Comparison of ENCODE assay signal across 9 cellular contexts in genomic region chr5:1118231-1118698, GRCh38. TPM values are rescaled to one million over a fixed set of nuclear protein-coding genes. Genes with fewer than 3 reads are reported as not detected.
DNase-seq lines count a peak whose midpoint lies in the region; ATAC-seq and TF ChIP-seq lines count a peak whose summit lies in the region.
"Had no signal": no experiment of that assay in that cellular context is flagged by ENCODE, and none has a peak within 500 bp of the region (broad histone marks: within the 10 kb centered on the region; RNA-seq: fewer than 3 reads in every experiment).

No MANE protein-coding gene starts in this region.

- POLR2A ChIA-PET in PC-3 (lab: Charles Lee; ENCODE audit: unreplicated experiment) = no interaction called here

- H3K27ac ChIP-seq in PC-3 (ENCODE audit: low read length) = peak overlapping the region; percentile 31
- H3K27ac ChIP-seq in sigmoid colon = peak overlapping the region; percentile 7 to 59 (median 27)

- H2AFZ ChIP-seq in PC-3 (ENCODE audit: low read length) = no peak overlapping the region

- H3F3A ChIP-seq in PC-3 (ENCODE audit: low read length, unreplicated experiment) = no peaks in the 10 kb centered on the region

- no TSS peak for BruUV-seq in PC-3 (replicated peaks; lab: Mats Ljungman, UMichigan)

- no peaks in the 10 kb centered on the region for H4K20me1 ChIP-seq in PC-3 (ENCODE audit: low read length)

- peak overlapping the region; percentile 27; the same call in 1 of the 2 replicates for H3K4me2 ChIP-seq in PC-3 (ENCODE audit: low read length)

- no peak for TF ChIP-seq CTCF in PC-3 (conservative IDR thresholded peaks at IDR 0.05; ENCODE audit: low read depth, low read length)
- no peak for TF ChIP-seq CTCF in fibroblast of villous mesenchyme (IDR thresholded peaks at IDR 0.05; ENCODE audit: insufficient read depth, low read depth, low read length)
- no peak for TF ChIP-seq CTCF in sigmoid colon (IDR thresholded peaks at IDR 0.05)

- WGBS in sigmoid colon, 2 donors = 21 to 49% methylated on average over 16 of the region's 16 CpGs

- DNase-seq in LHCN-M2 (ENCODE audit: low read depth) = peak; percentile 69
- peak; percentile 49 for DNase-seq in PC-3
- peak; percentile 66 for DNase-seq in fibroblast of villous mesenchyme (ENCODE audit: low read depth)
- DNase-seq in sigmoid colon = no peak
- no peak for DNase-seq in mesenteric fat pad (ENCODE audit: low spot score)
- DNase-seq in foreskin melanocyte = no peak
- no peak for DNase-seq in iPS-NIHi7 (ENCODE audit: extremely low spot score)
- DNase-seq: stimulated activated CD4-positive, alpha-beta T cell treated with anti-CD3 and anti-CD28 coated beads, Interleukin-4, amount 100 ng/mL, for 1 hour had no signal

- H3K79me2 ChIP-seq in PC-3 (ENCODE audit: low read length) = no peaks in the 10 kb centered on the region

- no peak overlapping the region for H3K9ac ChIP-seq in PC-3 (ENCODE audit: low read length)

- H3K9me3 ChIP-seq in PC-3 (ENCODE audit: low read length) = no peaks in the 10 kb centered on the region
- H3K9me3 ChIP-seq in sigmoid colon = no peaks in the 10 kb centered on the region

- no peaks in the 10 kb centered on the region for H3K36me3 ChIP-seq in PC-3 (ENCODE audit: low read depth, low read length)
- no peaks in the 10 kb centered on the region for H3K36me3 ChIP-seq in sigmoid colon

- intact Hi-C loops in PC-3 (cut with micrococcal nuclease) (no loop called here), sigmoid colon (cut with DNase I) (loop anchor here (10.0 kb wide), 1 partner anchor 113 kb away; the partner anchor contains the start of gene NKD2)

- CTCF ChIA-PET in PC-3 (lab: Charles Lee) = interaction anchor here (0.7 kb wide), 1 partner anchor 69 kb away, joined by 3 read pairs; no protein-coding TSS in a partner anchor

- ATAC-seq in PC-3 (peak; percentile 68), HG02870 (IDR thresholded peaks at IDR 0.05; ENCODE audit: unreplicated experiment) (no peak)

- no peaks in the 10 kb centered on the region for H3K9me2 ChIP-seq in PC-3 (replicated peaks; ENCODE audit: low read length)

- H3K27me3 ChIP-seq in PC-3 (ENCODE audit: low read length) (no peaks in the 10 kb centered on the region), sigmoid colon (no peaks in the 10 kb centered on the region)

- TF ChIP-seq EP300 in sigmoid colon (IDR thresholded peaks at IDR 0.05) = no peak

- H3K4me1 ChIP-seq in PC-3 (ENCODE audit: insufficient read depth, low read length) (peaks cover 28% of the 10 kb centered on the region), sigmoid colon (peaks cover 0 to 19% (median 16%) of the 10 kb centered on the region in 4 donors)

- no peak for TF ChIP-seq POLR2A in sigmoid colon (IDR thresholded peaks at IDR 0.05)

- no peak overlapping the region for H3K4me3 ChIP-seq in PC-3 (ENCODE audit: low read length)
- H3K4me3 ChIP-seq in fibroblast of villous mesenchyme (ENCODE audit: low read depth, low read length) = no peak overlapping the region
- H3K4me3 ChIP-seq in sigmoid colon = no peak overlapping the region

RNA-seq across cellular contexts. Expression of gene SLC12A7, which starts 6.4 kb away (rescaled TPM):
- total RNA-seq in LHCN-M2 (2014; rRNA removed) (2.5 and 5.5 TPM in 2 replicates), PC-3 (2014; rRNA removed) (48.2 and 58.3 TPM in 2 replicates), fibroblast of villous mesenchyme (9.5 and 12.9 TPM in 2 replicates), sigmoid colon (10 to 100 TPM; 12.5 to 23.5 (median 18.4) TPM), mesenteric fat pad (39.4 TPM)
- 0.16 TPM for polyA plus RNA-seq in LHCN-M2 (2012)
- 10 to 100 TPM in 2 of 3 donors, 1 to 10 TPM in 1; 7.2 to 54.3 (median 10.9) TPM for polyA plus RNA-seq in sigmoid colon

Comparison
In these comparisons a context has a peak if more than half of its experiments do, and no peak if none do; other contexts are left out.
1. DNase-seq: peak in LHCN-M2 (single experiment), PC-3 (single experiment) and fibroblast of villous mesenchyme (single experiment); none in sigmoid colon (single experiment), mesenteric fat pad (single experiment), foreskin melanocyte (single experiment) and iPS-NIHi7 (single experiment).